ENCODE assay signal across 8 cellular contexts in the genomic region with DNA sequence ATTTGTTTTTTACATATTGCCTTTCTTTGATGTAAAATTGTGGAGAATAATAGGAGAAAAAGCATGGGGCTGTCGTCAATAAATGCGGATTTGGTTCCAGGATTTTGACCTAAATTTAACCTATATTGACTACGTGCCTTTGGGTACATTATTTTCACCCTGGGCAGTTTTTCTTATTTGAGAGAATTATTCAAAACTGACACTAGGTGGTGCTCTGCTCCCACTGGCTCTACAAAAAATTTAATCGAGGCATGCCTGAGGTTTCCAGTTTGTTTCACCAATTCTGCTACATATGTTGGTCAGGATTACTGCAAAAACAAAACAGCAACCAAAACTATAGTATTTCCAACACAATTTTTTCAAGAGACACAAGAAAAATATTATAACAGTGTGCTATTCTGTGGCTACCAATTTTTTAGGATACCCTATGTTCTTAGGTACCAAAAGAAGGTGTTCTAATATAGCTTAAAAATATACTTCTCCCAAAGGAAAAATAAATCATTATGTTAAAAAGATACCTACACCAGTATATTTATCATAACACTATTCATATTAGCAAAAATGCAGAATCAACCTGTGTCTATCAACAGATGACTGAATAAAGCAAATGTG. TPM values are rescaled to one million over a fixed set of nuclear protein-coding genes. Genes with fewer than 3 reads are reported as not detected.
DNase-seq lines count a peak whose midpoint lies in the region; ATAC-seq and TF ChIP-seq lines count a peak whose summit lies in the region.

No MANE protein-coding gene starts in this region.

- peak; percentile 68 for TF ChIP-seq CTCF in GM12872 (IDR thresholded peaks at IDR 0.05; ENCODE audit: insufficient read depth, low read depth, low read length)
- peak; percentile 74 to 95 (median 86) for TF ChIP-seq CTCF in dorsolateral prefrontal cortex (IDR thresholded peaks at IDR 0.05 in 54 of 56, conservative IDR thresholded peaks at IDR 0.05 in 2 of 56; ENCODE audit: low read depth in 1 of 56, partially characterized antibody in 56 of 56)
- peak; percentile 79 to 87 (median 81) for TF ChIP-seq CTCF in nephron (IDR thresholded peaks at IDR 0.05; ENCODE audit: unreplicated experiment in 3 of 3)

- peaks cover 11% of the 10 kb centered on the region for H3K4me1 Mint-ChIP-seq in nephron
- no peaks in the 10 kb centered on the region for H3K4me1 Mint-ChIP-seq in effector memory CD8-positive, alpha-beta T cell (ENCODE audit: low read depth in 2 of 2)

- H3K9me3 Mint-ChIP-seq in nephron: no peaks in the 10 kb centered on the region
- H3K9me3 Mint-ChIP-seq in effector memory CD8-positive, alpha-beta T cell: no peaks in the 10 kb centered on the region

- peak; percentile 66 for ATAC-seq in HG03159 (IDR thresholded peaks at IDR 0.05; ENCODE audit: unreplicated experiment)
- ATAC-seq in effector memory CD8-positive, alpha-beta T cell (replicated peaks): no peak

- no peak overlapping the region for H3K27ac Mint-ChIP-seq in nephron
- no peak overlapping the region for H3K27ac Mint-ChIP-seq in effector memory CD8-positive, alpha-beta T cell

- DNase-seq in AG20443 (ENCODE audit: low spot score) (peak; percentile 47), NOMO-1 treated with DMSO at 0.1 percent for 48 hours (lab: John Stamatoyannopoulos, UW; ENCODE audit: unreplicated experiment) (peak; percentile 66), dorsolateral prefrontal cortex (peak in 1 of 10 donors; percentile 46)
- no peak for DNase-seq in effector memory CD8-positive, alpha-beta T cell
- no peak for DNase-seq in activated naive CD4-positive, alpha-beta T cell treated with anti-CD3 and anti-CD28 coated beads, Interleukin-2, amount 50 U/mL, for 16 hours

- peak overlapping the region in 5 of 59 donors; percentile 3 to 27 (median 14) for H3K4me3 ChIP-seq in dorsolateral prefrontal cortex

- no peaks in the 10 kb centered on the region for H3K27me3 ChIP-seq in dorsolateral prefrontal cortex

- H3K36me3 Mint-ChIP-seq in nephron (ENCODE audit: low read depth): no peaks in the 10 kb centered on the region
- H3K36me3 Mint-ChIP-seq in effector memory CD8-positive, alpha-beta T cell (ENCODE audit: insufficient read depth): no peaks in the 10 kb centered on the region

- intact Hi-C loops in dorsolateral prefrontal cortex (cut with DNase I): loop anchor here in 1 of 2 donors (2.0 to 5.0 kb wide), 3 partner anchors 106 to 582 kb away; no protein-coding TSS in a partner anchor

- H3K4me3 Mint-ChIP-seq in nephron: no peak overlapping the region
- H3K4me3 Mint-ChIP-seq in effector memory CD8-positive, alpha-beta T cell: no peak overlapping the region

- peak overlapping the region in 1 of 59 donors; percentile 66 for H3K27ac ChIP-seq in dorsolateral prefrontal cortex

- no peaks in the 10 kb centered on the region for H3K27me3 Mint-ChIP-seq in nephron (ENCODE audit: low read depth)
- H3K27me3 Mint-ChIP-seq in effector memory CD8-positive, alpha-beta T cell: peaks cover 0 to 5% of the 10 kb centered on the region in 2 donors

RNA-seq across cellular contexts. Expression of gene FABP7, which starts 48.6 kb away (rescaled TPM):
- 100 to 1,000 TPM in 1 of 120 experiments, 10 to 100 TPM in 119; 16.1 to 118 (median 41.8) TPM for total RNA-seq in dorsolateral prefrontal cortex

RNA-seq across cellular contexts. Expression of gene SMPDL3A, which starts 58.2 kb away (rescaled TPM):
- total RNA-seq in dorsolateral prefrontal cortex: 10 to 100 TPM in 15 of 120 experiments, 1 to 10 TPM in 105; 2.8 to 12.6 (median 8.1) TPM

Comparison
In these comparisons a context has a peak if more than half of its experiments do, and no peak if none do; other contexts are left out.
1. DNase-seq: peak in AG20443 (single experiment) and NOMO-1 treated with DMSO at 0.1 percent for 48 hours (single experiment); none in effector memory CD8-positive, alpha-beta T cell (0 of 3) and activated naive CD4-positive, alpha-beta T cell treated with anti-CD3 and anti-CD28 coated beads, Interleukin-2, amount 50 U/mL, for 16 hours (single experiment).
2. Peak in every context shown above with its lines, with median percentiles within 50 percentile points of each other: CTCF ChIP-seq.